Comparison of ENCODE assay signal across 8 cellular contexts in genomic region chr7:138979226-138979979, GRCh38. TPM values are rescaled to one million over a fixed set of nuclear protein-coding genes. Genes with fewer than 3 reads are reported as not detected.
A peak's percentile ranks its signal among the peaks of the same experiment; 100 is the strongest.
DNase-seq lines count a peak whose midpoint lies in the region; ATAC-seq and TF ChIP-seq lines count a peak whose summit lies in the region.

No MANE protein-coding gene starts in this region.

- intact Hi-C loops in vagina (cut with DNase I): no loop called here

- peaks cover 0 to 16% (median 7%) of the 10 kb centered on the region in 4 donors for H3K4me1 ChIP-seq in liver (ENCODE audit: control insufficient read depth in 4 of 4, insufficient read depth in 4 of 4, low read length in 3 of 4)
- H3K4me1 ChIP-seq in vagina: peaks cover 19% of the 10 kb centered on the region

- no peak overlapping the region for H3K27ac Mint-ChIP-seq in HFFc6
- no peak overlapping the region for H3K27ac Mint-ChIP-seq in T-helper 2 cell treated with Interferon-gamma antibody and Interleukin-4, amounts not matched to agents 5 μg/mL and 100 μg/mL, for 36 hours

- no peak for TF ChIP-seq RAD21 in liver (IDR thresholded peaks at IDR 0.05)

- peaks cover 5% of the 10 kb centered on the region; the same call in 1 of the 2 replicates for H3K36me3 Mint-ChIP-seq in HFFc6 (ENCODE audit: low read depth)
- H3K36me3 Mint-ChIP-seq in T-helper 2 cell treated with Interferon-gamma antibody and Interleukin-4, amounts not matched to agents 5 μg/mL and 100 μg/mL, for 36 hours (ENCODE audit: low read depth): no peaks in the 10 kb centered on the region

- H3K9me3 Mint-ChIP-seq in HFFc6: no peaks in the 10 kb centered on the region
- no peaks in the 10 kb centered on the region for H3K9me3 Mint-ChIP-seq in T-helper 2 cell treated with Interferon-gamma antibody and Interleukin-4, amounts not matched to agents 5 μg/mL and 100 μg/mL, for 36 hours

- peaks cover 2% of the 10 kb centered on the region; the same call in 1 of the 2 replicates for H3K27me3 Mint-ChIP-seq in HFFc6 (ENCODE audit: insufficient read depth)
- H3K27me3 Mint-ChIP-seq in T-helper 2 cell treated with Interferon-gamma antibody and Interleukin-4, amounts not matched to agents 5 μg/mL and 100 μg/mL, for 36 hours (ENCODE audit: low read depth): peaks cover 58% of the 10 kb centered on the region

- H3K36me3 ChIP-seq in liver (ENCODE audit: control insufficient read depth in 4 of 4, insufficient read depth in 3 of 4, low read depth in 1 of 4, low read length in 3 of 4) (no peaks in the 10 kb centered on the region), vagina (no peaks in the 10 kb centered on the region)

- in situ Hi-C loops in Caki2 (cut with HindIII; ENCODE audit: low pct_unique_long_range_greater_than_20kb, low sequenced_read_pairs): no loop called here

- H3K27me3 ChIP-seq in liver (ENCODE audit: control insufficient read depth in 4 of 4, insufficient read depth in 4 of 4, low read length in 3 of 4) (no peaks in the 10 kb centered on the region), vagina (no peaks in the 10 kb centered on the region)

- no peak for ATAC-seq in HG03097 (IDR thresholded peaks at IDR 0.05; ENCODE audit: low FRiP score, unreplicated experiment)
- no peak for ATAC-seq in HG03025 (IDR thresholded peaks at IDR 0.05; ENCODE audit: low FRiP score, unreplicated experiment)
- no peak for ATAC-seq in activated CD4-positive, CD25-positive, alpha-beta regulatory T cell treated with anti-CD3 and anti-CD28 coated beads, Interleukin-2, amount 50 U/mL, for 24 hours

- peak overlapping the region; percentile 91 for H3K4me3 Mint-ChIP-seq in HFFc6
- peak overlapping the region; percentile 25 for H3K4me3 Mint-ChIP-seq in T-helper 2 cell treated with Interferon-gamma antibody and Interleukin-4, amounts not matched to agents 5 μg/mL and 100 μg/mL, for 36 hours

- peaks cover 36% of the 10 kb centered on the region for H3K4me1 Mint-ChIP-seq in HFFc6 (ENCODE audit: low read depth)
- peaks cover 18% of the 10 kb centered on the region for H3K4me1 Mint-ChIP-seq in T-helper 2 cell treated with Interferon-gamma antibody and Interleukin-4, amounts not matched to agents 5 μg/mL and 100 μg/mL, for 36 hours (ENCODE audit: low read depth)

- WGBS in liver: 86% methylated on average over 6 of the region's 6 CpGs

- no peak overlapping the region for H3K4me3 ChIP-seq in liver (ENCODE audit: low read depth in 1 of 3, low read length in 3 of 3)
- H3K4me3 ChIP-seq in vagina: no peak overlapping the region

- peak; percentile 22 for DNase-seq in Caki2 (ENCODE audit: low read depth)
- peak; percentile 27 for DNase-seq in HFFc6
- no peak for DNase-seq in T-helper 2 cell treated with Interferon-gamma antibody and Interleukin-4, amounts not matched to agents 5 μg/mL and 100 μg/mL, for 36 hours (ENCODE audit: low spot score)
- no peak for DNase-seq in vagina (ENCODE audit: extremely low spot score in 2 of 2)

- TF ChIP-seq CTCF in HFFc6 (IDR thresholded peaks at IDR 0.05) (peak; percentile 56), liver (IDR thresholded peaks at IDR 0.05; ENCODE audit: low read depth, low read length, missing input control) (peak; percentile 2), vagina (IDR thresholded peaks at IDR 0.05) (no peak)

- TF ChIP-seq POLR2A in vagina (IDR thresholded peaks at IDR 0.05): no peak

- H3K9me3 ChIP-seq in liver (ENCODE audit: control insufficient read depth in 4 of 4, low read length in 3 of 4) (no peaks in the 10 kb centered on the region), vagina (no peaks in the 10 kb centered on the region)

- H3K9ac ChIP-seq in liver (ENCODE audit: low read depth in 1 of 2, low read length in 2 of 2): no peak overlapping the region

- H3K27ac ChIP-seq in liver (ENCODE audit: low read depth in 1 of 2, low read length in 2 of 2) (no peak overlapping the region), vagina (no peak overlapping the region)

TF ChIP-seq in liver, 16 proteins besides CTCF, POLR2A, EP300 and RAD21:
- no peak for TF ChIP-seq JUND (IDR thresholded peaks at IDR 0.05)
- TF ChIP-seq ZBTB33 (IDR thresholded peaks at IDR 0.05): no peak
- TF ChIP-seq HNF4G (IDR thresholded peaks at IDR 0.05): no peak
- no peak for TF ChIP-seq YY1 (IDR thresholded peaks at IDR 0.05)
- TF ChIP-seq FOXA1 (IDR thresholded peaks at IDR 0.05): no peak
- TF ChIP-seq TAF1 (conservative IDR thresholded peaks at IDR 0.05): no peak
- TF ChIP-seq GABPA (IDR thresholded peaks at IDR 0.05 in 1 of 2, conservative IDR thresholded peaks at IDR 0.05 in 1 of 2): no peak
- no peak for TF ChIP-seq REST (IDR thresholded peaks at IDR 0.05)
- TF ChIP-seq FOXA2 (IDR thresholded peaks at IDR 0.05): no peak
- TF ChIP-seq SP1 (IDR thresholded peaks at IDR 0.05): no peak
- no peak for TF ChIP-seq ATF3 (IDR thresholded peaks at IDR 0.05)
- TF ChIP-seq RXRA (IDR thresholded peaks at IDR 0.05): no peak
- no peak for TF ChIP-seq MAX (IDR thresholded peaks at IDR 0.05)
- TF ChIP-seq EGR1 (IDR thresholded peaks at IDR 0.05; ENCODE audit: low read depth in 2 of 2): no peak
- TF ChIP-seq HNF4A (conservative IDR thresholded peaks at IDR 0.05): no peak
- no peak for TF ChIP-seq NR2F2 (IDR thresholded peaks at IDR 0.05)

RNA-seq across cellular contexts. Expression of gene KIAA1549, which starts 1.8 kb away (rescaled TPM):
- total RNA-seq in Caki2 (2014; rRNA removed; shearing (Covaris generic); ENCODE audit: low replicate concordance): 0.58 and 1.6 TPM in 2 replicates
- 10 to 100 TPM in 2 of 6 experiments, 1 to 10 TPM in 4; 7.0 to 13.3 (median 7.9) TPM for total RNA-seq in HFFc6 (2021; fragmentation: NEBNext Ultra II Directional; extraction: Animal tissue kit (Norgen Biotek cat#: 25700))
- under 1 TPM; 0.50 to 0.89 TPM for total RNA-seq in liver
- polyA plus RNA-seq in liver: under 1 TPM; 0.13 to 0.33 TPM
- 2.9 TPM for total RNA-seq in vagina

RNA-seq across cellular contexts. Expression of gene ZC3HAV1L, which starts 56.4 kb away (rescaled TPM):
- 14.2 and 25.1 TPM in 2 replicates for total RNA-seq in Caki2 (2014; rRNA removed; shearing (Covaris generic); ENCODE audit: low replicate concordance)
- 10 to 100 TPM in 4 of 6 experiments, 1 to 10 TPM in 2; 9.2 to 12.1 (median 10.3) TPM for total RNA-seq in HFFc6 (2021; fragmentation: NEBNext Ultra II Directional; extraction: Animal tissue kit (Norgen Biotek cat#: 25700))
- total RNA-seq in liver (10 to 100 TPM in 1 of 2 donors, 1 to 10 TPM in 1; 3.1 to 16.2 TPM), vagina (55.7 TPM)
- under 1 TPM; 0.19 to 0.63 TPM for polyA plus RNA-seq in liver

Comparison
In these comparisons a context has a peak if more than half of its experiments do, and no peak if none do; other contexts are left out.
1. DNase-seq: peak in Caki2 (single experiment) and HFFc6 (single experiment); none in T-helper 2 cell treated with Interferon-gamma antibody and Interleukin-4, amounts not matched to agents 5 μg/mL and 100 μg/mL, for 36 hours (single experiment) and vagina (0 of 2).
2. CTCF ChIP-seq: peak in HFFc6 (single experiment) and liver (single experiment); none in vagina (0 of 3).